1 cellular context compared by ENCODE assay signal in genomic region chr18:11851156-11852047, GRCh38.
TF ChIP-seq lines count a peak whose summit lies in the region.

A gene with protein sequence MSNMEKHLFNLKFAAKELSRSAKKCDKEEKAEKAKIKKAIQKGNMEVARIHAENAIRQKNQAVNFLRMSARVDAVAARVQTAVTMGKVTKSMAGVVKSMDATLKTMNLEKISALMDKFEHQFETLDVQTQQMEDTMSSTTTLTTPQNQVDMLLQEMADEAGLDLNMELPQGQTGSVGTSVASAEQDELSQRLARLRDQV (plus strand): TSS chr18:11851413. CDS start chr18:11851512, 99 bp downstream.

TF ChIP-seq in WTC11, 78 proteins besides CTCF, POLR2A, EP300 and RAD21 (continued from another document):
- TF ChIP-seq ZNF425 (CRISPR knock-in tag; conservative IDR thresholded peaks at IDR 0.05) (no peak), CREM (CRISPR knock-in tag; IDR thresholded peaks at IDR 0.05) (peak; percentile 99), TP53 (CRISPR knock-in tag; IDR thresholded peaks at IDR 0.05) (peak; percentile 46; the same call in 1 of the 2 replicates), SOX15 (CRISPR knock-in tag; IDR thresholded peaks at IDR 0.05) (no peak), ARID4B (CRISPR knock-in tag; IDR thresholded peaks at IDR 0.05; ENCODE audit: borderline replicate concordance) (peak; percentile 96), ZBTB21 (CRISPR knock-in tag; IDR thresholded peaks at IDR 0.05; ENCODE audit: borderline replicate concordance) (peak; percentile 70; the same call in 1 of the 2 replicates), SMAD4 (CRISPR knock-in tag; IDR thresholded peaks at IDR 0.05) (no peak), RELA (CRISPR knock-in tag; IDR thresholded peaks at IDR 0.05; ENCODE audit: borderline replicate concordance) (no peak), ESRRA (CRISPR knock-in tag; IDR thresholded peaks at IDR 0.05; ENCODE audit: borderline replicate concordance) (0 out of 2 replicates have a peak, but pooled peaks have one; percentile 30), JUN (CRISPR knock-in tag; IDR thresholded peaks at IDR 0.05) (peak; percentile 33; the same call in 1 of the 2 replicates), NFE2L1 (CRISPR knock-in tag; IDR thresholded peaks at IDR 0.05) (no peak), ETV6 (CRISPR knock-in tag; IDR thresholded peaks at IDR 0.05) (peak; percentile 79; the same call in 1 of the 2 replicates), EMX1 (CRISPR knock-in tag; IDR thresholded peaks at IDR 0.05) (no peak)
- TF ChIP-seq, protein P1, sequence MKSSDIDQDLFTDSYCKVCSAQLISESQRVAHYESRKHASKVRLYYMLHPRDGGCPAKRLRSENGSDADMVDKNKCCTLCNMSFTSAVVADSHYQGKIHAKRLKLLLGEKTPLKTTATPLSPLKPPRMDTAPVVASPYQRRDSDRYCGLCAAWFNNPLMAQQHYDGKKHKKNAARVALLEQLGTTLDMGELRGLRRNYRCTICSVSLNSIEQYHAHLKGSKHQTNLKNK (CRISPR knock-in tag; IDR thresholded peaks at IDR 0.05): no peak
- TF ChIP-seq, protein P2, sequence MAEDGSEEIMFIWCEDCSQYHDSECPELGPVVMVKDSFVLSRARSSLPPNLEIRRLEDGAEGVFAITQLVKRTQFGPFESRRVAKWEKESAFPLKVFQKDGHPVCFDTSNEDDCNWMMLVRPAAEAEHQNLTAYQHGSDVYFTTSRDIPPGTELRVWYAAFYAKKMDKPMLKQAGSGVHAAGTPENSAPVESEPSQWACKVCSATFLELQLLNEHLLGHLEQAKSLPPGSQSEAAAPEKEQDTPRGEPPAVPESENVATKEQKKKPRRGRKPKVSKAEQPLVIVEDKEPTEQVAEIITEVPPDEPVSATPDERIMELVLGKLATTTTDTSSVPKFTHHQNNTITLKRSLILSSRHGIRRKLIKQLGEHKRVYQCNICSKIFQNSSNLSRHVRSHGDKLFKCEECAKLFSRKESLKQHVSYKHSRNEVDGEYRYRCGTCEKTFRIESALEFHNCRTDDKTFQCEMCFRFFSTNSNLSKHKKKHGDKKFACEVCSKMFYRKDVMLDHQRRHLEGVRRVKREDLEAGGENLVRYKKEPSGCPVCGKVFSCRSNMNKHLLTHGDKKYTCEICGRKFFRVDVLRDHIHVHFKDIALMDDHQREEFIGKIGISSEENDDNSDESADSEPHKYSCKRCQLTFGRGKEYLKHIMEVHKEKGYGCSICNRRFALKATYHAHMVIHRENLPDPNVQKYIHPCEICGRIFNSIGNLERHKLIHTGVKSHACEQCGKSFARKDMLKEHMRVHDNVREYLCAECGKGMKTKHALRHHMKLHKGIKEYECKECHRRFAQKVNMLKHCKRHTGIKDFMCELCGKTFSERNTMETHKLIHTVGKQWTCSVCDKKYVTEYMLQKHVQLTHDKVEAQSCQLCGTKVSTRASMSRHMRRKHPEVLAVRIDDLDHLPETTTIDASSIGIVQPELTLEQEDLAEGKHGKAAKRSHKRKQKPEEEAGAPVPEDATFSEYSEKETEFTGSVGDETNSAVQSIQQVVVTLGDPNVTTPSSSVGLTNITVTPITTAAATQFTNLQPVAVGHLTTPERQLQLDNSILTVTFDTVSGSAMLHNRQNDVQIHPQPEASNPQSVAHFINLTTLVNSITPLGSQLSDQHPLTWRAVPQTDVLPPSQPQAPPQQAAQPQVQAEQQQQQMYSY (CRISPR knock-in tag; IDR thresholded peaks at IDR 0.05): peak; percentile 94
